19 cellular contexts compared by ENCODE assay signal in genomic region chr7:158735935-158736334, GRCh38. TPM values are rescaled to one million over a fixed set of nuclear protein-coding genes. Genes with fewer than 3 reads are reported as not detected.
DNase-seq lines count a peak whose midpoint lies in the region; ATAC-seq, FAIRE-seq and TF ChIP-seq lines count a peak whose summit lies in the region.
"Had no signal": no experiment of that assay in that cellular context is flagged by ENCODE, and none has a peak within 500 bp of the region (broad histone marks: within the 10 kb centered on the region; RNA-seq: fewer than 3 reads in every experiment).

No MANE protein-coding gene starts in this region.

- DNase-seq in HepG2 (ENCODE audit: low spot score) (no peak), right lobe of liver (no peak), adipocyte (ENCODE audit: low read depth) (peak; percentile 17), NOMO-1 treated with dmso at 0.1 percent for 144 hours (lab: John Stamatoyannopoulos, UW; ENCODE audit: unreplicated experiment) (no peak), Peyer's patch (no peak)
- no peak for DNase-seq in naive thymus-derived CD4-positive, alpha-beta T cell
- DNase-seq: ACHN, C1 segment of cervical spinal cord, DMS79, H7, HFFc6, MV-4-11, NCI-H1694 treated with DMSO at 0.1 percent for 48 hours, NCI-H2107, NCI-H510A, NCI-H774, PC-9 had no signal

- no peaks in the 10 kb centered on the region for H3K4me1 ChIP-seq in HepG2 (ENCODE audit: insufficient read depth, low read length)
- H3K4me1 ChIP-seq in right lobe of liver = no peaks in the 10 kb centered on the region
- H3K4me1 ChIP-seq in adipocyte (ENCODE audit: control insufficient read depth, insufficient read depth, low read length) = peaks cover 15% of the 10 kb centered on the region
- H3K4me1 ChIP-seq in naive thymus-derived CD4-positive, alpha-beta T cell (ENCODE audit: control insufficient read depth in 2 of 2, insufficient read depth in 2 of 2, low read length in 2 of 2) = no peaks in the 10 kb centered on the region
- H3K4me1 ChIP-seq in Peyer's patch = no peaks in the 10 kb centered on the region

- FAIRE-seq in HepG2 (lab: Jason Lieb, UNC) = no peak

- BruUV-seq in HepG2 (replicated peaks; lab: Mats Ljungman, UMichigan) = no TSS peak

- no peaks in the 10 kb centered on the region for H4K20me1 ChIP-seq in HepG2 (ENCODE audit: insufficient read depth, low read length)

- no peak for ATAC-seq in HepG2
- no peak for ATAC-seq in right lobe of liver
- no peak for ATAC-seq in naive thymus-derived CD4-positive, alpha-beta T cell
- ATAC-seq in GM19351 (IDR thresholded peaks at IDR 0.05; ENCODE audit: unreplicated experiment) = no peak

- H3K4me1 Mint-ChIP-seq in naive thymus-derived CD4-positive, alpha-beta T cell = peaks cover 0 to 18% (median 4%) of the 10 kb centered on the region in 7 donors

- no peak overlapping the region for H3K4me3 Mint-ChIP-seq in naive thymus-derived CD4-positive, alpha-beta T cell
- H3K4me3 Mint-ChIP-seq: HFFc6 had no signal

- intact Hi-C loops in HepG2 (cut with micrococcal nuclease; ENCODE audit: unreplicated experiment) (no loop called here), right lobe of liver (cut with DNase I) (no loop called here)
- intact Hi-C loops in naive thymus-derived CD4-positive, alpha-beta T cell (cut with micrococcal nuclease) = no loop called here

- H3K27me3 ChIP-seq in HepG2 (ENCODE audit: control insufficient read depth in 1 of 2, insufficient read depth in 2 of 2, low read length in 2 of 2) (no peaks in the 10 kb centered on the region), right lobe of liver (no peaks in the 10 kb centered on the region), adipocyte (replicated peaks; ENCODE audit: control insufficient read depth, insufficient read depth, low read length) (no peaks in the 10 kb centered on the region), Peyer's patch (no peaks in the 10 kb centered on the region)
- H3K27me3 ChIP-seq in naive thymus-derived CD4-positive, alpha-beta T cell (ENCODE audit: control insufficient read depth in 2 of 2, insufficient read depth in 2 of 2, low read length in 2 of 2) = no peaks in the 10 kb centered on the region

- H3K36me3 ChIP-seq in HepG2 (replicated peaks in 1 of 2; ENCODE audit: control insufficient read depth in 1 of 2, insufficient read depth in 2 of 2, low read length in 2 of 2) (peaks cover 11 to 49% of the 10 kb centered on the region in 2 experiments), right lobe of liver (peaks cover 0 to 34% (median 5%) of the 10 kb centered on the region in 4 donors), adipocyte (ENCODE audit: control insufficient read depth, insufficient read depth, low read length, severe bottlenecking) (peaks cover 89% of the 10 kb centered on the region), Peyer's patch (peaks cover 0 to 95% (median 0%) of the 10 kb centered on the region in 3 donors)
- H3K36me3 ChIP-seq in naive thymus-derived CD4-positive, alpha-beta T cell (ENCODE audit: control insufficient read depth in 2 of 3, insufficient read depth in 3 of 3, low read length in 3 of 3) = peaks cover 13 to 84% (median 36%) of the 10 kb centered on the region in 3 experiments

- H3K9ac ChIP-seq in HepG2 (ENCODE audit: insufficient read depth, low read depth, low read length) = no peak overlapping the region
- no peak overlapping the region for H3K9ac ChIP-seq in adipocyte (ENCODE audit: low read length)
- H3K9ac ChIP-seq: KMS-11 had no signal

- in situ Hi-C loops in HepG2 (cut with HindIII; ENCODE audit: extremely low pct_ligation_motif_present, low pct_unique_long_range_greater_than_20kb) = no loop called here

- TF ChIP-seq RAD21 in HepG2 (CRISPR knock-in tag; IDR thresholded peaks at IDR 0.05) = no peak

- TF ChIP-seq CTCF in HepG2 (CRISPR knock-in tag; IDR thresholded peaks at IDR 0.05) = no peak
- TF ChIP-seq CTCF in right lobe of liver (IDR thresholded peaks at IDR 0.05) = no peak
- no peak for TF ChIP-seq CTCF in Peyer's patch (IDR thresholded peaks at IDR 0.05)

- H3K36me3 Mint-ChIP-seq in naive thymus-derived CD4-positive, alpha-beta T cell = peaks cover 8 to 54% (median 37%) of the 10 kb centered on the region in 5 donors

- no peaks in the 10 kb centered on the region for H3K27me3 Mint-ChIP-seq in naive thymus-derived CD4-positive, alpha-beta T cell

- TF ChIP-seq POLR2A in HepG2 (IDR thresholded peaks at IDR 0.05; ENCODE audit: insufficient read depth in 1 of 2, low read depth in 2 of 2, low read length in 2 of 2) (no peak), right lobe of liver (IDR thresholded peaks at IDR 0.05) (no peak), Peyer's patch (IDR thresholded peaks at IDR 0.05) (no peak)

- WGBS in HepG2 (ENCODE audit: low lambda C conversion rate) = 97% methylated on average over 12 of the region's 12 CpGs
- WGBS in right lobe of liver (ENCODE audit: insufficient coverage, low coverage, low lambda C conversion rate, missing lambda C conversion rate) = 89% methylated on average over 8 of the region's 12 CpGs

- TF ChIP-seq EP300 in HepG2 (IDR thresholded peaks at IDR 0.05; ENCODE audit: low read depth in 2 of 2, low read length in 2 of 2) (no peak), HepG2 (CRISPR knock-in tag; IDR thresholded peaks at IDR 0.05; ENCODE audit: borderline replicate concordance) (no peak)

- peak overlapping the region in 5 of 9 donors; percentile 21 to 43 (median 32) for H3K27ac Mint-ChIP-seq in naive thymus-derived CD4-positive, alpha-beta T cell
- H3K27ac Mint-ChIP-seq: HFFc6 had no signal

- H2AFZ ChIP-seq in HepG2 (ENCODE audit: low read length) = no peak overlapping the region
- H2AFZ ChIP-seq: PC-9 had no signal

- no peaks in the 10 kb centered on the region for H3K9me3 ChIP-seq in HepG2 (ENCODE audit: low read length)
- H3K9me3 ChIP-seq in right lobe of liver = no peaks in the 10 kb centered on the region
- no peaks in the 10 kb centered on the region for H3K9me3 ChIP-seq in adipocyte (ENCODE audit: control insufficient read depth, low read length)
- H3K9me3 ChIP-seq in naive thymus-derived CD4-positive, alpha-beta T cell (ENCODE audit: control insufficient read depth in 2 of 3, low read length in 3 of 3) = no peaks in the 10 kb centered on the region
- H3K9me3 ChIP-seq in Peyer's patch = no peaks in the 10 kb centered on the region

- H3K9me3 Mint-ChIP-seq in naive thymus-derived CD4-positive, alpha-beta T cell = peaks cover 0 to 4% (median 0%) of the 10 kb centered on the region in 11 donors
- H3K9me3 Mint-ChIP-seq: HFFc6 had no signal

- POLR2A ChIA-PET in HepG2 (lab: Yijun Ruan, JAX) = no interaction called here
- POLR2A ChIA-PET in naive thymus-derived CD4-positive, alpha-beta T cell (lab: Charles Lee) = interaction anchor here (0.8 kb wide), 1 partner anchor 9 kb away, joined by 3 read pairs; no protein-coding TSS in a partner anchor

- H3K4me3 ChIP-seq in HepG2 (replicated peaks in 1 of 3; ENCODE audit: insufficient read depth in 1 of 3, low read depth in 2 of 3, low read length in 3 of 3) (no peak overlapping the region), right lobe of liver (no peak overlapping the region), adipocyte (ENCODE audit: low read length) (no peak overlapping the region), Peyer's patch (no peak overlapping the region)
- H3K4me3 ChIP-seq in naive thymus-derived CD4-positive, alpha-beta T cell (ENCODE audit: low read length) = no peak overlapping the region
- H3K4me3 ChIP-seq: PC-9 had no signal

- no peaks in the 10 kb centered on the region for H3K79me2 ChIP-seq in HepG2 (ENCODE audit: insufficient read depth, low read length)

- CTCF ChIA-PET in HepG2 (lab: Yijun Ruan, JAX; ENCODE audit: low intra/inter-chr PET ratio, low total read pairs) = no interaction called here
- CTCF ChIA-PET in naive thymus-derived CD4-positive, alpha-beta T cell (lab: Charles Lee) = no interaction called here

- H3K27ac ChIP-seq in HepG2 (ENCODE audit: extremely low read length, insufficient read depth, low read length) = no peak overlapping the region
- no peak overlapping the region for H3K27ac ChIP-seq in right lobe of liver
- H3K27ac ChIP-seq in naive thymus-derived CD4-positive, alpha-beta T cell (ENCODE audit: low read depth, low read length) = no peak overlapping the region
- no peak overlapping the region for H3K27ac ChIP-seq in Peyer's patch
- H3K27ac ChIP-seq: KMS-11, PC-9 had no signal

- H3K4me2 ChIP-seq in HepG2 (ENCODE audit: low read depth, low read length) = no peak overlapping the region
- H3K4me2 ChIP-seq: KMS-11, PC-9 had no signal

TF ChIP-seq in HepG2, 621 proteins besides CTCF, POLR2A, EP300 and RAD21 (continues in another document):
- no peak for TF ChIP-seq ASH2L (IDR thresholded peaks at IDR 0.05; ENCODE audit: insufficient read length, low read depth, low read length)
- TF ChIP-seq AGO2 (optimal IDR thresholded peaks at IDR 0.05; ENCODE audit: low read depth, low read length) = peak; percentile 36
- peak; percentile 72 for TF ChIP-seq RBM22 (optimal IDR thresholded peaks at IDR 0.05; ENCODE audit: low read length)

RNA-seq across cellular contexts. Expression of gene NCAPG2, which starts 31.3 kb away (rescaled TPM):
- total RNA-seq in HepG2 (2016; rRNA removed; fragmentation: Illumina TruSeq; extraction: Trizol) (30.7 and 46.3 TPM in 2 replicates), right lobe of liver (1 to 10 TPM; 2.7 to 4.8 (median 4.2) TPM), Peyer's patch (10 to 100 TPM in 1 of 4 donors, 1 to 10 TPM in 3; 3.9 to 14.0 (median 5.8) TPM)
- total RNA-seq in HepG2 (2016; cell fraction: cytosol; rRNA removed; fragmentation: Illumina TruSeq; extraction: Trizol; ENCODE audit: low read depth) = 4.3 and 4.9 TPM in 2 replicates
- total RNA-seq in HepG2 (2016; cell fraction: insoluble cytoplasmic fraction; rRNA removed; fragmentation: Illumina TruSeq; extraction: Trizol) = 31.3 and 48.9 TPM in 2 replicates
- total RNA-seq in HepG2 (2016; cell fraction: membrane; rRNA removed; fragmentation: Illumina TruSeq; extraction: Trizol) = 10.3 and 10.6 TPM in 2 replicates
- 33.8 and 35.6 TPM in 2 replicates for total RNA-seq in HepG2 (2016; cell fraction: nucleus; rRNA removed; fragmentation: Illumina TruSeq; extraction: Trizol)
- 10.4 and 15.1 TPM in 2 replicates for polyA plus RNA-seq in HepG2 (2011; rRNA removed)
- 10.6 and 12.1 TPM in 2 replicates for polyA plus RNA-seq in HepG2 (2011; cell fraction: cytosol; rRNA removed)
- polyA plus RNA-seq in HepG2 (2011; cell fraction: nucleus; rRNA removed) = 14.6 and 15.9 TPM in 2 replicates
- polyA plus RNA-seq in HepG2 (2012) = 9.7 and 17.7 TPM in 2 replicates
- 0.87 and 1.1 TPM in 2 replicates for polyA plus RNA-seq in HepG2 (2016; cell fraction: cytosol; fragmentation: Illumina TruSeq; extraction: Trizol; ENCODE audit: low read depth)
- 41.4 and 43.6 TPM in 2 replicates for polyA plus RNA-seq in HepG2 (2016; cell fraction: insoluble cytoplasmic fraction; fragmentation: Illumina TruSeq; extraction: Trizol; ENCODE audit: low read depth)
- polyA plus RNA-seq in HepG2 (2016; cell fraction: membrane; fragmentation: Illumina TruSeq; extraction: Trizol; ENCODE audit: low read depth) = 3.0 and 3.9 TPM in 2 replicates
- 40.5 and 41.8 TPM in 2 replicates for polyA plus RNA-seq in HepG2 (2016; cell fraction: nucleus; fragmentation: Illumina TruSeq; extraction: Trizol; ENCODE audit: insufficient read depth, low read depth)
- polyA minus RNA-seq in HepG2 (2011; rRNA and poly(A)+ RNA removed; ENCODE audit: low replicate concordance) = 50.3 and 124 TPM in 2 replicates
- 9.1 and 16.4 TPM in 2 replicates for polyA minus RNA-seq in HepG2 (2011; cell fraction: cytosol; rRNA and poly(A)+ RNA removed)
- polyA minus RNA-seq in HepG2 (2011; cell fraction: nucleus; rRNA and poly(A)+ RNA removed) = 27.6 and 33.7 TPM in 2 replicates
- 10 to 100 TPM in 1 of 5 experiments, 1 to 10 TPM in 4; 6.0 to 88.7 (median 8.8) TPM for total RNA-seq in naive thymus-derived CD4-positive, alpha-beta T cell
- 1 to 10 TPM; 1.3 to 2.4 TPM for polyA plus RNA-seq in naive thymus-derived CD4-positive, alpha-beta T cell
